10 cellular contexts compared by ENCODE assay signal in the genomic region with DNA sequence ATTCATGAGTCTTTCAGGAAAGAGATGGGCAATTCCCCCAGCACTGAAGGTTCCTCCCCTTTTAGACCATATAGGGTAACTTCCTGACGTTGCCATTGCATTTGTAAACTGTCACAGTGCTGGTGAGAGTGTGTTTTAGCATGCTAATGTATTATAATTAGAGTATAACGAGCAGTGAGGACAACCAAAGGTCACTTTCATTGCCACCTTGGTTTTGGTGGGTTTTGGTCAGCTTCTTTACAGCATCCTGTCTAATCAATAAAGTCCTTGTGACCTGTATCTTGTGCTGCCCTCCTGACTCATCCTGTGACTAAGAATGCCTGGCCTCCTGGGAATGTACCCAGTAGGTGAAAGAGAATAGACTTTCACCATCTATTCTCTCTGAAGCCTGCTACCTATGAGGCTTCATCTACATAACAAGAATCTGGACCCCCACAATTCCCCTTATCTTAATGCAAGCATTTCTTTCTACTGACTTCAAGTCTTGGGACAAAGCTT.
DNase-seq lines count a peak whose midpoint lies in the region; ATAC-seq, FAIRE-seq and TF ChIP-seq lines count a peak whose summit lies in the region.
"Had no signal": no experiment of that assay in that cellular context is flagged by ENCODE, and none has a peak within 500 bp of the region (broad histone marks: within the 10 kb centered on the region; RNA-seq: fewer than 3 reads in every experiment).

No MANE protein-coding gene starts in this region.

- H3K4me1 Mint-ChIP-seq in activated naive CD4-positive, alpha-beta T cell treated with anti-CD3 and anti-CD28 coated beads for 36 hours (ENCODE audit: low read depth): peaks cover 16% of the 10 kb centered on the region
- H3K4me1 Mint-ChIP-seq: CD4-positive, CD25-positive, alpha-beta regulatory T cell had no signal

- no peak overlapping the region for H3K9ac ChIP-seq in GM12878 (ENCODE audit: control insufficient read depth, insufficient read depth, low read length)

- intact Hi-C loops in activated naive CD4-positive, alpha-beta T cell treated with anti-CD3 and anti-CD28 coated beads for 36 hours (cut with micrococcal nuclease): loop anchor here (1.0 to 5.0 kb wide), 2 partner anchors 53 kb away; no protein-coding TSS in a partner anchor
- intact Hi-C loops in GM12878 (cut with micrococcal nuclease; ENCODE audit: unreplicated experiment): loop anchor here (1.0 to 2.0 kb wide), 2 partner anchors 42 to 47 kb away; no protein-coding TSS in a partner anchor

- in situ Hi-C loops in GM12878 (cut with MboI): no loop called here

- no TSS peak for BruUV-seq in GM12878 (replicated peaks; lab: Mats Ljungman, UMichigan)

- no peaks in the 10 kb centered on the region for H3K27me3 ChIP-seq in GM12878 (replicated peaks in 1 of 2; ENCODE audit: control insufficient read depth in 2 of 2, insufficient read depth in 2 of 2, low read length in 1 of 2)
- H3K27me3 ChIP-seq in suprapubic skin: no peaks in the 10 kb centered on the region

- no peak overlapping the region for H3K27ac ChIP-seq in GM12878 (ENCODE audit: control insufficient read depth, insufficient read depth)
- H3K27ac ChIP-seq in suprapubic skin: no peak overlapping the region

- no peaks in the 10 kb centered on the region for H3K27me3 Mint-ChIP-seq in activated naive CD4-positive, alpha-beta T cell treated with anti-CD3 and anti-CD28 coated beads for 36 hours (ENCODE audit: low read depth)
- H3K27me3 Mint-ChIP-seq: CD4-positive, CD25-positive, alpha-beta regulatory T cell had no signal

- RAD21 ChIA-PET in GM12878 (lab: Charles Lee; ENCODE audit: unreplicated experiment): interaction anchor here (0.9 to 2.1 kb wide), 7 partner anchors 11 to 152 kb away, joined by 3 to 6 read pairs (median 3); no protein-coding TSS in a partner anchor

- no peak overlapping the region for H2AFZ ChIP-seq in GM12878 (ENCODE audit: control insufficient read depth, low read depth, low read length)

- no peaks in the 10 kb centered on the region for H4K20me1 ChIP-seq in GM12878 (ENCODE audit: control insufficient read depth, insufficient read depth)

- WGBS in GM12878 (ENCODE audit: insufficient coverage, insufficient replicate concordance, low lambda C conversion rate, missing lambda C conversion rate): 0% methylated on average over 2 of the region's 2 CpGs
- 76% methylated on average over 2 of the region's 2 CpGs for WGBS in suprapubic skin

- FAIRE-seq in GM12878 (lab: Jason Lieb, UNC) (no peak), HTR-8/SVneo (lab: Jason Lieb, UNC) (no peak)
- FAIRE-seq: islet of Langerhans had no signal

- H3K4me3 Mint-ChIP-seq in activated naive CD4-positive, alpha-beta T cell treated with anti-CD3 and anti-CD28 coated beads for 36 hours: no peak overlapping the region
- H3K4me3 Mint-ChIP-seq: CD4-positive, CD25-positive, alpha-beta regulatory T cell had no signal

- peak overlapping the region; percentile 75 for H3K27ac Mint-ChIP-seq in activated naive CD4-positive, alpha-beta T cell treated with anti-CD3 and anti-CD28 coated beads for 36 hours
- H3K27ac Mint-ChIP-seq: CD4-positive, CD25-positive, alpha-beta regulatory T cell had no signal

- CTCF ChIA-PET in activated naive CD4-positive, alpha-beta T cell treated with anti-CD3 and anti-CD28 coated beads for 36 hours (lab: Charles Lee): no interaction called here
- CTCF ChIA-PET in GM12878 (lab: Yijun Ruan, JAX): no interaction called here

- peak; percentile 77 to 88; a peak in 3 of 4 replicates for TF ChIP-seq EP300 in GM12878 (IDR thresholded peaks at IDR 0.05; ENCODE audit: borderline replicate concordance in 1 of 2, control insufficient read depth in 1 of 2, low read depth in 2 of 2, low read length in 2 of 2)
- TF ChIP-seq EP300 in suprapubic skin (IDR thresholded peaks at IDR 0.05): no peak

- ATAC-seq in HG03457 (IDR thresholded peaks at IDR 0.05; ENCODE audit: unreplicated experiment) (peak; percentile 85), GM12878 (peak; percentile 96)
- ATAC-seq in stimulated activated naive CD8-positive, alpha-beta T cell treated with anti-CD3 and anti-CD28 coated beads, Interleukin-15, Interleukin-2, amounts not matched to agents 100 U/mL and 50 U/mL, for 24 hours: peak; percentile 96

- H3K4me1 ChIP-seq in GM12878 (ENCODE audit: control insufficient read depth, insufficient read depth, low read length): no peaks in the 10 kb centered on the region
- H3K4me1 ChIP-seq in suprapubic skin: peaks cover 18% of the 10 kb centered on the region

- TF ChIP-seq CTCF in GM12878 (IDR thresholded peaks at IDR 0.05 in 2 of 3, conservative IDR thresholded peaks at IDR 0.05 in 1 of 3; ENCODE audit: control insufficient read depth in 2 of 3, extremely low read depth in 1 of 3, insufficient read depth in 1 of 3, low read depth in 3 of 3, low read length in 3 of 3) (no peak), suprapubic skin (IDR thresholded peaks at IDR 0.05) (no peak)

- H3K9me3 Mint-ChIP-seq in activated naive CD4-positive, alpha-beta T cell treated with anti-CD3 and anti-CD28 coated beads for 36 hours: no peaks in the 10 kb centered on the region
- H3K9me3 Mint-ChIP-seq: CD4-positive, CD25-positive, alpha-beta regulatory T cell had no signal

- no peaks in the 10 kb centered on the region for H3K79me2 ChIP-seq in GM12878 (ENCODE audit: control insufficient read depth, insufficient read depth, low read length)

- SMC1A ChIA-PET in GM12878 (lab: Charles Lee; ENCODE audit: uncharacterized antibody, unreplicated experiment): interaction anchor here (0.7 to 1.5 kb wide), 3 partner anchors 42 to 150 kb away, joined by 3 to 4 read pairs (median 3); no protein-coding TSS in a partner anchor

- TF ChIP-seq RAD21 in GM12878 (IDR thresholded peaks at IDR 0.05; ENCODE audit: insufficient read depth, low read depth, low read length): no peak

- H3K9me3 ChIP-seq in GM12878 (replicated peaks; ENCODE audit: control insufficient read depth, insufficient read depth, low read length) (no peaks in the 10 kb centered on the region), suprapubic skin (no peaks in the 10 kb centered on the region)

- no peak overlapping the region for H3K4me2 ChIP-seq in GM12878 (ENCODE audit: control insufficient read depth, insufficient read depth)

- POLR2A ChIA-PET in GM12878 (lab: Charles Lee): interaction anchor here (0.7 kb wide), 1 partner anchor 121 kb away, joined by 3 read pairs; no protein-coding TSS in a partner anchor

- TF ChIP-seq POLR2A in GM12878 (IDR thresholded peaks at IDR 0.05; ENCODE audit: low read depth, low read length): no peak
- TF ChIP-seq POLR2A in suprapubic skin (IDR thresholded peaks at IDR 0.05): no peak

- peak; percentile 66 for DNase-seq in activated naive CD4-positive, alpha-beta T cell treated with anti-CD3 and anti-CD28 coated beads for 36 hours
- no peak for DNase-seq in activated naive CD4-positive, alpha-beta T cell treated with Interleukin-2 at 50 U/mL for 16 hours
- DNase-seq in GM12878 (ENCODE audit: low read depth, low spot score): peak; percentile 86
- DNase-seq in stimulated activated naive CD8-positive, alpha-beta T cell treated with anti-CD3 and anti-CD28 coated beads, Interleukin-15, Interleukin-2, amounts not matched to agents 100 U/mL and 50 U/mL, for 24 hours: peak; percentile 60
- no peak for DNase-seq in activated gamma-delta T cell (lab: John Stamatoyannopoulos, UW)
- DNase-seq in HTR-8/SVneo (ENCODE audit: insufficient read length, low spot score): no peak
- DNase-seq in suprapubic skin (ENCODE audit: low spot score in 2 of 2): no peak
- DNase-seq: CD4-positive, CD25-positive, alpha-beta regulatory T cell had no signal

- no peaks in the 10 kb centered on the region for H3K36me3 ChIP-seq in GM12878 (ENCODE audit: control insufficient read depth in 2 of 2, insufficient read depth in 2 of 2, low read length in 1 of 2)
- no peaks in the 10 kb centered on the region for H3K36me3 ChIP-seq in suprapubic skin

- no peak overlapping the region for H3K4me3 ChIP-seq in GM12878
- no peak overlapping the region for H3K4me3 ChIP-seq in suprapubic skin

- no peaks in the 10 kb centered on the region for H3K36me3 Mint-ChIP-seq in activated naive CD4-positive, alpha-beta T cell treated with anti-CD3 and anti-CD28 coated beads for 36 hours (ENCODE audit: low read depth)
- H3K36me3 Mint-ChIP-seq: CD4-positive, CD25-positive, alpha-beta regulatory T cell had no signal

TF ChIP-seq in GM12878, 131 proteins besides CTCF, POLR2A, EP300 and RAD21 (continues in another document):
- peak; percentile 89 to 92 for TF ChIP-seq IKZF2 (IDR thresholded peaks at IDR 0.05)
- TF ChIP-seq ATF7 (IDR thresholded peaks at IDR 0.05; ENCODE audit: low read depth): peak; percentile 81
- TF ChIP-seq RAD51 (IDR thresholded peaks at IDR 0.05): peak; percentile 57; the same call in 1 of the 2 replicates
- TF ChIP-seq, protein P1, sequence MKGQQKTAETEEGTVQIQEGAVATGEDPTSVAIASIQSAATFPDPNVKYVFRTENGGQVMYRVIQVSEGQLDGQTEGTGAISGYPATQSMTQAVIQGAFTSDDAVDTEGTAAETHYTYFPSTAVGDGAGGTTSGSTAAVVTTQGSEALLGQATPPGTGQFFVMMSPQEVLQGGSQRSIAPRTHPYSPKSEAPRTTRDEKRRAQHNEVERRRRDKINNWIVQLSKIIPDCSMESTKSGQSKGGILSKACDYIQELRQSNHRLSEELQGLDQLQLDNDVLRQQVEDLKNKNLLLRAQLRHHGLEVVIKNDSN (IDR thresholded peaks at IDR 0.05; ENCODE audit: borderline replicate concordance, extremely low read length, insufficient read depth, low read depth, low read length): no peak
- TF ChIP-seq ZNF274 (IDR thresholded peaks at IDR 0.05; ENCODE audit: insufficient read depth, insufficient read length): no peak
- peak; percentile 73; the same call in 1 of the 2 replicates for TF ChIP-seq BCL11A (IDR thresholded peaks at IDR 0.05; ENCODE audit: low read depth, low read length)
- no peak for TF ChIP-seq ZSCAN29 (IDR thresholded peaks at IDR 0.05)
- TF ChIP-seq CBX3 (IDR thresholded peaks at IDR 0.05; ENCODE audit: borderline replicate concordance, low read depth): no peak
- TF ChIP-seq TBL1XR1 (IDR thresholded peaks at IDR 0.05; ENCODE audit: low read depth, low read length): no peak
- peak; percentile 67 to 86; a peak in 3 of 4 replicates for TF ChIP-seq BHLHE40 (IDR thresholded peaks at IDR 0.05; ENCODE audit: borderline replicate concordance in 1 of 2, low read depth in 2 of 2, low read length in 1 of 2)
- TF ChIP-seq RUNX3 (IDR thresholded peaks at IDR 0.05; ENCODE audit: low read length): peak; percentile 42
- TF ChIP-seq SIX5 (IDR thresholded peaks at IDR 0.05; ENCODE audit: low read depth, low read length, severe bottlenecking): no peak
- TF ChIP-seq WRNIP1 (IDR thresholded peaks at IDR 0.05; ENCODE audit: borderline replicate concordance, low read depth, low read length): no peak

Comparison
In these comparisons a context has a peak if more than half of its experiments do, and no peak if none do; other contexts are left out.
1. DNase-seq: peak in activated naive CD4-positive, alpha-beta T cell treated with anti-CD3 and anti-CD28 coated beads for 36 hours (single experiment), GM12878 (single experiment) and stimulated activated naive CD8-positive, alpha-beta T cell treated with anti-CD3 and anti-CD28 coated beads, Interleukin-15, Interleukin-2, amounts not matched to agents 100 U/mL and 50 U/mL, for 24 hours (single experiment); none in activated naive CD4-positive, alpha-beta T cell treated with Interleukin-2 at 50 U/mL for 16 hours (single experiment), activated gamma-delta T cell (single experiment), HTR-8/SVneo (single experiment) and suprapubic skin (0 of 2).
2. Peak in every context shown above with its lines, with median percentiles within 50 percentile points of each other: ATAC-seq.